10 cellular contexts compared by ENCODE assay signal in the genomic region with DNA sequence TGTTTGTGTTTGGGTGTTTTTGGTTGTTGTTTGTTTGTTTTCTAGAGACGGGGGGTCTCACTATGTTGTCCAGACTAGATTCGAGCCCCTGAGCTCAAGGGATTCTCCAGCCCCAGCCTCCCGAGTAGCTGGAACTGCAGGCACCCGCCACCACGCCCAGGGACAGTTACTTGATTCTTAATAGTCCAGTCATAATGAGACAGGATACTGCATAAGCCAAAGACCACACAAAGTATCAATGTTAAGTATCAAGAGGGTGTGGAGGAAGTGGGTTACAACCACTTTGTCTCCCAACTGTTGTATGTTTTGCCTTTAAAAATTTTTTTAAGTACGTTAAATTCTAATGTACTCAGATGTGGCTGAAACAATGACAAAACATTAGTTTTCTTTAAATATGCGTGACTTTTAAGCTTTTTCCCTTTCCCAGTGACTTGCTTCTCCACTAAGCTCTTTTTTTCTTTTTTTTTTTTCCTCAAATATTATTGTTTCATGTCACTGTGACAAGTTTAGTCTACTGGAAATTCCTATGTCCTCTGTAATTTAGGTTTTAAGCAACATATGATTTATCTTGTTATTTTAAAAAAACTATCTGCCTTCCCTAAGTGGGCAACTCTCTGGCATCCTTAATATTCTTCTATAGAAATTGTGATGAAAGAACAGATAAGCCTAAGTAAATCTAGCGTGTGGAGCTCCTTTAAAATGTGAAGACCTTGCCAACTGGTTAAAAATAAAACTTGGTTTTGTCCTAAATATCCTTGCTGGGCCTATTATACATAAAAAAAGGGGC. TPM values are rescaled to one million over a fixed set of nuclear protein-coding genes. Genes with fewer than 3 reads are reported as not detected.
DNase-seq lines count a peak whose midpoint lies in the region; ATAC-seq and TF ChIP-seq lines count a peak whose summit lies in the region.
"Had no signal": no experiment of that assay in that cellular context is flagged by ENCODE, and none has a peak within 500 bp of the region (broad histone marks: within the 10 kb centered on the region; RNA-seq: fewer than 3 reads in every experiment).

No MANE protein-coding gene starts in this region.

- no peak overlapping the region for H3K27ac ChIP-seq in CD4-positive, alpha-beta memory T cell (ENCODE audit: low read depth, low read length)
- H3K27ac ChIP-seq in GM23338 (ENCODE audit: low read depth) (no peak overlapping the region), dorsolateral prefrontal cortex (peak overlapping the region in 21 of 59 donors; percentile 5 to 57 (median 32))

- H3K4me3 ChIP-seq in CD4-positive, alpha-beta memory T cell (ENCODE audit: low read length in 2 of 2) = peak overlapping the region in 1 of 2 donors; percentile 19
- no peak overlapping the region for H3K4me3 ChIP-seq in GM23338
- no peak overlapping the region for H3K4me3 ChIP-seq in dorsolateral prefrontal cortex

- H2AFZ ChIP-seq in GM23338 = no peak overlapping the region

- no peak for ATAC-seq in GM23338

- intact Hi-C loops in CD4-positive, alpha-beta memory T cell (cut with micrococcal nuclease) = loop anchor here (5.0 kb wide), 1 partner anchor 54 kb away; the partner anchor contains the start of gene DPH5
- intact Hi-C loops in activated CD4-positive, alpha-beta T cell treated with anti-CD3 and anti-CD28 coated beads, Interleukin-2, amount 10 ng/mL, durations not matched to agents 24 days and 14 days (cut with micrococcal nuclease) = loop anchor here (1.0 to 10.0 kb wide), 7 partner anchors 31 to 293 kb away; partner anchors contain the start of gene DPH5
- intact Hi-C loops in dorsolateral prefrontal cortex (cut with DNase I) = no loop called here

- peak overlapping the region; percentile 88 to 95 (median 91) for H3K27ac Mint-ChIP-seq in CD4-positive, alpha-beta memory T cell
- H3K27ac Mint-ChIP-seq in GM23338 = peak overlapping the region; percentile 17; the same call in 1 of the 2 replicates
- peak overlapping the region; percentile 76 for H3K27ac Mint-ChIP-seq in activated CD4-positive, alpha-beta T cell treated with anti-CD3 and anti-CD28 coated beads, Interleukin-2, amount 10 ng/mL, durations not matched to agents 24 days and 14 days
- peak overlapping the region; percentile 88 to 98 (median 90) for H3K27ac Mint-ChIP-seq in immature natural killer cell

- H3K9me3 Mint-ChIP-seq in CD4-positive, alpha-beta memory T cell = peaks cover 0 to 5% (median 0%) of the 10 kb centered on the region in 8 donors
- H3K9me3 Mint-ChIP-seq in GM23338 (no peaks in the 10 kb centered on the region), immature natural killer cell (no peaks in the 10 kb centered on the region)
- peaks cover 31% of the 10 kb centered on the region for H3K9me3 Mint-ChIP-seq in activated CD4-positive, alpha-beta T cell treated with anti-CD3 and anti-CD28 coated beads, Interleukin-2, amount 10 ng/mL, durations not matched to agents 24 days and 14 days

- no peaks in the 10 kb centered on the region for H3K36me3 ChIP-seq in CD4-positive, alpha-beta memory T cell (ENCODE audit: insufficient read depth, low read length)
- no peaks in the 10 kb centered on the region for H3K36me3 ChIP-seq in GM23338 (ENCODE audit: insufficient read depth)

- peak overlapping the region; percentile 53 to 89 (median 80) for H3K4me3 Mint-ChIP-seq in CD4-positive, alpha-beta memory T cell
- H3K4me3 Mint-ChIP-seq in GM23338 (no peak overlapping the region), immature natural killer cell (peak overlapping the region; percentile 79 to 90 (median 82))
- H3K4me3 Mint-ChIP-seq in activated CD4-positive, alpha-beta T cell treated with anti-CD3 and anti-CD28 coated beads, Interleukin-2, amount 10 ng/mL, durations not matched to agents 24 days and 14 days = peak overlapping the region; percentile 44

- H3K9me3 ChIP-seq in CD4-positive, alpha-beta memory T cell (ENCODE audit: control insufficient read depth in 1 of 2, low read length in 2 of 2) = no peaks in the 10 kb centered on the region

- peak in 4 of 5 donors; percentile 44 to 60 (median 51) for DNase-seq in CD4-positive, alpha-beta memory T cell
- DNase-seq in GM23338 (ENCODE audit: low spot score) (no peak), immature natural killer cell (peak; percentile 72 to 77 (median 72)), NCI-H146 treated with DMSO at 0.1 percent for 48 hours (lab: John Stamatoyannopoulos, UW; ENCODE audit: unreplicated experiment) (no peak), retina (no peak), glomerular visceral epithelial cell (ENCODE audit: extremely low spot score) (no peak), dorsolateral prefrontal cortex (no peak)
- DNase-seq in activated CD4-positive, alpha-beta T cell treated with anti-CD3 and anti-CD28 coated beads, Interleukin-2, amount 10 ng/mL, durations not matched to agents 24 days and 14 days = peak; percentile 88
- DNase-seq: C1 segment of cervical spinal cord, NCI-H2107 had no signal

- POLR2A ChIA-PET in CD4-positive, alpha-beta memory T cell (lab: Charles Lee; ENCODE audit: partially characterized antibody) = interaction anchor here (0.6 to 3.1 kb wide), 12 partner anchors 8 to 207 kb away, joined by 3 to 24 read pairs (median 4); partner anchors contain the start of gene S1PR1

- H3K36me3 Mint-ChIP-seq in CD4-positive, alpha-beta memory T cell = peaks cover 15 to 34% of the 10 kb centered on the region in 2 donors
- 0 out of 3 replicates have a peak, but pooled peaks cover 3% of the 10 kb centered on the region for H3K36me3 Mint-ChIP-seq in GM23338 (ENCODE audit: low read depth)
- H3K36me3 Mint-ChIP-seq in activated CD4-positive, alpha-beta T cell treated with anti-CD3 and anti-CD28 coated beads, Interleukin-2, amount 10 ng/mL, durations not matched to agents 24 days and 14 days (ENCODE audit: low read depth) = peaks cover 61% of the 10 kb centered on the region
- H3K36me3 Mint-ChIP-seq in immature natural killer cell = peaks cover 11 to 28% (median 21%) of the 10 kb centered on the region in 3 donors

- H3K79me2 ChIP-seq in GM23338 (replicated peaks; ENCODE audit: insufficient read depth) = no peaks in the 10 kb centered on the region

- no peaks in the 10 kb centered on the region for H4K20me1 ChIP-seq in GM23338 (replicated peaks; ENCODE audit: insufficient read depth)

- no peaks in the 10 kb centered on the region for H3K27me3 ChIP-seq in CD4-positive, alpha-beta memory T cell (ENCODE audit: insufficient read depth, low read length)
- H3K27me3 ChIP-seq in GM23338 (ENCODE audit: insufficient read depth) (no peaks in the 10 kb centered on the region), dorsolateral prefrontal cortex (no peaks in the 10 kb centered on the region)

- CTCF ChIA-PET in CD4-positive, alpha-beta memory T cell (lab: Charles Lee; ENCODE audit: partially characterized antibody) = interaction anchor here (0.8 to 2.6 kb wide), 5 partner anchors 11 to 159 kb away, joined by 3 to 8 read pairs (median 3); no protein-coding TSS in a partner anchor

- peaks cover 29 to 67% (median 40%) of the 10 kb centered on the region in 4 donors for H3K4me1 Mint-ChIP-seq in CD4-positive, alpha-beta memory T cell
- H3K4me1 Mint-ChIP-seq in GM23338 = peaks cover 3% of the 10 kb centered on the region
- H3K4me1 Mint-ChIP-seq in activated CD4-positive, alpha-beta T cell treated with anti-CD3 and anti-CD28 coated beads, Interleukin-2, amount 10 ng/mL, durations not matched to agents 24 days and 14 days = peaks cover 38% of the 10 kb centered on the region
- peaks cover 26 to 49% of the 10 kb centered on the region in 2 donors for H3K4me1 Mint-ChIP-seq in immature natural killer cell

- peaks cover 35% of the 10 kb centered on the region for H3K4me1 ChIP-seq in CD4-positive, alpha-beta memory T cell (ENCODE audit: insufficient read depth, low read length)
- 0 out of 2 replicates have a peak, but pooled peaks cover 6% of the 10 kb centered on the region for H3K4me1 ChIP-seq in GM23338 (ENCODE audit: insufficient read depth)

- no peaks in the 10 kb centered on the region for H3F3A ChIP-seq in GM23338 (replicated peaks; ENCODE audit: low read depth)

- H3K27me3 Mint-ChIP-seq in CD4-positive, alpha-beta memory T cell = no peaks in the 10 kb centered on the region
- H3K27me3 Mint-ChIP-seq in GM23338 (ENCODE audit: insufficient read depth, low read depth, poor library complexity) = peaks cover 3% of the 10 kb centered on the region
- no peaks in the 10 kb centered on the region for H3K27me3 Mint-ChIP-seq in activated CD4-positive, alpha-beta T cell treated with anti-CD3 and anti-CD28 coated beads, Interleukin-2, amount 10 ng/mL, durations not matched to agents 24 days and 14 days
- H3K27me3 Mint-ChIP-seq in immature natural killer cell (ENCODE audit: low read depth in 3 of 3) = peaks cover 2 to 4% (median 3%) of the 10 kb centered on the region in 3 donors

- no peak for TF ChIP-seq CTCF in GM23338 (conservative IDR thresholded peaks at IDR 0.05; ENCODE audit: low read depth in 2 of 2)
- no peak for TF ChIP-seq CTCF in dorsolateral prefrontal cortex (IDR thresholded peaks at IDR 0.05 in 54 of 56, conservative IDR thresholded peaks at IDR 0.05 in 2 of 56; ENCODE audit: low read depth in 1 of 56, partially characterized antibody in 56 of 56)

- H3K4me2 ChIP-seq in GM23338 = no peak overlapping the region

- no peaks in the 10 kb centered on the region for H3K9me2 ChIP-seq in GM23338 (ENCODE audit: insufficient read depth)

TF ChIP-seq in GM23338, 12 proteins besides CTCF, POLR2A, EP300 and RAD21:
- TF ChIP-seq NANOG (IDR thresholded peaks at IDR 0.05; ENCODE audit: borderline replicate concordance) (no peak), ETS1 (IDR thresholded peaks at IDR 0.05) (no peak), ZNF331 (CRISPR knock-in tag; IDR thresholded peaks at IDR 0.05; ENCODE audit: low read depth) (no peak)

RNA-seq across cellular contexts. Expression of gene DPH5, which starts 56.1 kb away (rescaled TPM):
- total RNA-seq in CD4-positive, alpha-beta memory T cell = 10 to 100 TPM; 49.3 to 58.3 TPM
- 10 to 100 TPM; 39.1 to 51.6 TPM for polyA plus RNA-seq in CD4-positive, alpha-beta memory T cell
- total RNA-seq in GM23338 (2014; rRNA removed; shearing (Covaris generic)) = 50.6 and 72.4 TPM in 2 replicates
- polyA plus RNA-seq in GM23338 (2016; fragmentation: Nextera tagmentation; extraction: Ambion mirVana) (46.2 and 53.5 TPM in 2 replicates), immature natural killer cell (10 to 100 TPM; 30.2 to 32.8 (median 32.0) TPM)
- total RNA-seq in activated CD4-positive, alpha-beta T cell treated with anti-CD3 and anti-CD28 coated beads, Interleukin-2, amount 10 ng/mL, durations not matched to agents 24 days and 14 days = 37.5 and 41.0 TPM in 2 replicates
- 10 to 100 TPM; 10.7 to 31.8 (median 19.2) TPM for total RNA-seq in dorsolateral prefrontal cortex

Comparison
In these comparisons a context has a peak if more than half of its experiments do, and no peak if none do; other contexts are left out.
1. DNase-seq: peak in CD4-positive, alpha-beta memory T cell (4 of 5), activated CD4-positive, alpha-beta T cell treated with anti-CD3 and anti-CD28 coated beads, Interleukin-2, amount 10 ng/mL, durations not matched to agents 24 days and 14 days (single experiment) and immature natural killer cell (3 of 3); none in GM23338 (single experiment), NCI-H146 treated with DMSO at 0.1 percent for 48 hours (single experiment), retina (single experiment), glomerular visceral epithelial cell (single experiment) and dorsolateral prefrontal cortex (0 of 10).
2. H3K27ac Mint-ChIP-seq: peak in every context shown above with its lines; median percentile 91 in CD4-positive, alpha-beta memory T cell; 90 in immature natural killer cell; 76 in activated CD4-positive, alpha-beta T cell treated with anti-CD3 and anti-CD28 coated beads, Interleukin-2, amount 10 ng/mL, durations not matched to agents 24 days and 14 days; 17 in GM23338.
3. intact Hi-C loops: an anchor here in CD4-positive, alpha-beta memory T cell (5.0 kb wide) and activated CD4-positive, alpha-beta T cell treated with anti-CD3 and anti-CD28 coated beads, Interleukin-2, amount 10 ng/mL, durations not matched to agents 24 days and 14 days (1.0 to 10.0 kb wide); none called in dorsolateral prefrontal cortex.